9 cellular contexts compared by ENCODE assay signal in genomic region chr4:111821342-111821741, GRCh38.
"Had no signal": no experiment of that assay in that cellular context is flagged by ENCODE, and none has a peak within 500 bp of the region (broad histone marks: within the 10 kb centered on the region; RNA-seq: fewer than 3 reads in every experiment).

No MANE protein-coding gene starts in this region.

- H3K36me3 ChIP-seq: HAP-1 had no signal

- H3K4me1 ChIP-seq: HAP-1 had no signal

- DNase-seq: GM23248, GOT3, H7, H9, HCEC 1CT, HFFc6 had no signal

- H3K9me3 ChIP-seq: HAP-1 had no signal

- H3K9ac ChIP-seq: GM23248 had no signal

- H3K4me2 ChIP-seq: GM23338 had no signal

- H3K4me3 ChIP-seq: GM23248, GM23338, HAP-1 had no signal

- H3K27ac ChIP-seq: GM23248 had no signal

- H2AFZ ChIP-seq: GM23248, GM23338 had no signal

- ATAC-seq: GM23338, HCT116 had no signal
